ENCODE assay signal across 16 cellular contexts in the genomic region with DNA sequence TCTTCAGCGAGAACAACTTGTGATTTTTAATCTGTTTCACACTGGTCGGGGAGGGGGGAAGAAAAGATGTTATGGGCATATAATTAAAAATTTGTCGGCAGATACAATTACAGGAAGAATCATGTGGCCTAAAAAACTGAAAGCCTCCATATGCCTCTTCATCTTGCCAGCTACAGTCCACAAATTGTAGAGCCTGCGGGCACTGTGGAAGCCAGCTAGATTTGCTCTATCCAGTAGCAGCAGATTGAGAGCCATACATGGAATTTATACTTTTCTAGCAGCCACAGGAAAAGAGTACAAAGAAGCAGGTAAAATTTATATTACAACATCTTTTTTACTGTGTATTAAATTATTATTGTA.
"Had no signal": no experiment of that assay in that cellular context is flagged by ENCODE, and none has a peak within 500 bp of the region (broad histone marks: within the 10 kb centered on the region; RNA-seq: fewer than 3 reads in every experiment).

No MANE protein-coding gene starts in this region.

- DNase-seq: activated B cell treated with CpG ODN at 0.5 μM for 24 hours; activated CD4-positive, alpha-beta T cell treated with anti-CD3 and anti-CD28 coated beads, Interleukin-2, amount 10 ng/mL, durations not matched to agents 7 days and 5 days; activated CD8-positive, alpha-beta memory T cell treated with anti-CD3 and anti-CD28 coated beads, Interleukin-2, amount 50 U/mL, for 48 hours; activated gamma-delta T cell; activated naive CD8-positive, alpha-beta T cell treated with anti-CD3 and anti-CD28 coated beads, Interleukin-2, amount 10 ng/mL, durations not matched to agents 7 days and 5 days; activated T-cell treated with anti-CD3 and anti-CD28 coated beads, Interleukin-2, amount 50 U/mL, for 72 hours; cerebellar nuclear complex; gastrocnemius medialis; heart right ventricle; left cardiac atrium; lower lobe of right lung; midbrain; naive B cell; pancreas; upper lobe of right lung had no signal

- H3K9me3 ChIP-seq: gastrocnemius medialis, heart right ventricle, lower lobe of right lung, pancreas, thoracic aorta, upper lobe of right lung had no signal

- H3K27me3 ChIP-seq: gastrocnemius medialis, heart right ventricle, upper lobe of right lung had no signal

- H3K4me1 ChIP-seq: gastrocnemius medialis, lower lobe of right lung, pancreas, upper lobe of right lung had no signal

- H3K4me3 ChIP-seq: gastrocnemius medialis, heart right ventricle, lower lobe of right lung, pancreas, thoracic aorta, upper lobe of right lung had no signal

- H3K36me3 ChIP-seq: gastrocnemius medialis, heart right ventricle, lower lobe of right lung, pancreas, thoracic aorta, upper lobe of right lung had no signal

- H3K27ac ChIP-seq: gastrocnemius medialis, heart right ventricle, lower lobe of right lung, pancreas, thoracic aorta, upper lobe of right lung had no signal
